Comparison of ENCODE assay signal across 1 cellular context in the genomic region with DNA sequence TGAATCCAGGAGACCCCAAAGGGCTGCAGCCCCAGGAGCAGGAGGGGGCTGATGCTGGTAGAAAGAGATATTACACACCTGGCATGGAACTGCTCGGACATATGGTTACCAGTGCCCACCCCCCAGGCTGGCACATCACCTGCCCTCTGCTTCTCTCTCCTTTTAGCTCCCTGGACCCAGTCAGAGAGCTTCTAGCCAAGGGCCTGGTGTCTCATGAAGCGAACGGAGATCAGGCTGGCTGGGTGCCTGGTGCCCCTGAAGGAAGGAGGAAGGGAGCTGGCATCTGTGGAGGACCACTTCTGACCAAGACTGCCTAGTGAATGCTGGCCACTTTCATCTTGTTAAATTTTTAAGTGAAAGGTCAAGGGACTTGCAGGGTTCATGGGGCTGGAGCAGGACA.
TF ChIP-seq lines count a peak whose summit lies in the region.

No MANE protein-coding gene starts in this region.

TF ChIP-seq in H1, 55 proteins besides CTCF, POLR2A, EP300 and RAD21 (continued from another document):
- TF ChIP-seq CHD2 (IDR thresholded peaks at IDR 0.05; ENCODE audit: low read length), result no peak
